In the genomic region with DNA sequence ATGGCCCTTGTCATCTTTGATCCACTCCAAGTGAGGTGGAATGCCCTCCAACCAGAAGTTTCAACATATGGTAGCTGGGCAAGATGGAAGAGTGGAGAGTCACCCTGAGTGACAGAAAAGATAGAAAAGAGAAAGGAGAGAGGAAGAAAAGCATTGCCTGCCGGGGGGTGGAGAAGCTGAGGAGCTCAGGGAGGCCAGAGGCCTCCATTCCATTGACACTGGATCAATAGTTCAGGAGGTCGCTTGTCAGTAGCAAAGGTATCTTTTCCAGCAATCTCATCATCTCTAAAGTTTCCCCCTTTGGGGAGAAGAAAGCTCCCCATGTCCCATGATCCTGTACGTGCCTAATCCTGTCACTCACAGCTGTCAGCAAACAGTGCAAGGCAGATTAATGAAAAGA, we compare ENCODE assay signal across 21 cellular contexts. TPM values are rescaled to one million over a fixed set of nuclear protein-coding genes. Genes with fewer than 3 reads are reported as not detected.
DNase-seq lines count a peak whose midpoint lies in the region; ATAC-seq and TF ChIP-seq lines count a peak whose summit lies in the region.
"Had no signal": no experiment of that assay in that cellular context is flagged by ENCODE, and none has a peak within 500 bp of the region (broad histone marks: within the 10 kb centered on the region; RNA-seq: fewer than 3 reads in every experiment).

No MANE protein-coding gene starts in this region.

- H3K27me3 ChIP-seq in PC-9 (ENCODE audit: insufficient read depth, low read depth) = no peaks in the 10 kb centered on the region
- H3K27me3 ChIP-seq: breast epithelium, Peyer's patch had no signal

- no peak overlapping the region for H3K4me2 ChIP-seq in PC-9

- H3K9me2 ChIP-seq in PC-9 (ENCODE audit: insufficient read depth) = no peaks in the 10 kb centered on the region

- H3K4me3 ChIP-seq in PC-9 (no peak overlapping the region), mucosa of descending colon (no peak overlapping the region)
- H3K4me3 ChIP-seq: breast epithelium, Peyer's patch, thoracic aorta had no signal

- BruUV-seq in PC-9 (replicated peaks; lab: Mats Ljungman, UMichigan) = no TSS peak

- no peak overlapping the region for H3K4me3 Mint-ChIP-seq in T-helper 1 cell treated with Interleukin-12 subunit alpha and Interleukin-12 subunit beta and Interleukin-4 antibody, amounts not matched to agents 30 μg/mL and 1 μg/mL, for 36 hours

- H2AFZ ChIP-seq in PC-9 = no peak overlapping the region

- H3K4me1 ChIP-seq in PC-9 (replicated peaks; ENCODE audit: insufficient read depth) (peaks cover 81% of the 10 kb centered on the region), mucosa of descending colon (ENCODE audit: low read depth) (peaks cover 44% of the 10 kb centered on the region)

- H4K20me1 ChIP-seq in PC-9 (ENCODE audit: insufficient read depth) = no peaks in the 10 kb centered on the region

- H3K9me3 ChIP-seq in PC-9 (ENCODE audit: insufficient read depth, low read depth) (no peaks in the 10 kb centered on the region), mucosa of descending colon (no peaks in the 10 kb centered on the region)
- H3K9me3 ChIP-seq: breast epithelium, Peyer's patch, thoracic aorta had no signal

- H3K9me3 Mint-ChIP-seq in T-helper 1 cell treated with Interleukin-12 subunit alpha and Interleukin-12 subunit beta and Interleukin-4 antibody, amounts not matched to agents 30 μg/mL and 1 μg/mL, for 36 hours = no peaks in the 10 kb centered on the region
- H3K9me3 Mint-ChIP-seq: activated naive CD4-positive, alpha-beta T cell treated with anti-CD3 and anti-CD28 coated beads for 36 hours; IgD-negative memory B cell had no signal

- H3K27ac ChIP-seq in PC-9 (peak overlapping the region; percentile 94), epithelial cell of prostate (peak overlapping the region; percentile 93)
- H3K27ac ChIP-seq: 22Rv1, C4-2B, thoracic aorta had no signal

- peaks cover 66% of the 10 kb centered on the region for H3F3A ChIP-seq in PC-9 (ENCODE audit: insufficient read depth, low read depth)

- intact Hi-C loops in PC-9 (cut with micrococcal nuclease; ENCODE audit: unreplicated experiment) = loop anchor here (5.0 to 10.0 kb wide), 6 partner anchors 37 to 862 kb away; no protein-coding TSS in a partner anchor
- intact Hi-C loops in posterior vena cava (cut with DNase I) = no loop called here
- intact Hi-C loops in mucosa of descending colon (cut with DNase I, micrococcal nuclease) = no loop called here

- H3K27me3 Mint-ChIP-seq in T-helper 1 cell treated with Interleukin-12 subunit alpha and Interleukin-12 subunit beta and Interleukin-4 antibody, amounts not matched to agents 30 μg/mL and 1 μg/mL, for 36 hours (ENCODE audit: low read depth) = no peaks in the 10 kb centered on the region
- H3K27me3 Mint-ChIP-seq: IgD-negative memory B cell had no signal

- peak overlapping the region; percentile 49 for H3K27ac Mint-ChIP-seq in T-helper 1 cell treated with Interleukin-12 subunit alpha and Interleukin-12 subunit beta and Interleukin-4 antibody, amounts not matched to agents 30 μg/mL and 1 μg/mL, for 36 hours

- ATAC-seq in HG03460 (IDR thresholded peaks at IDR 0.05; ENCODE audit: unreplicated experiment) (no peak), mucosa of descending colon (no peak)
- ATAC-seq: SK-N-SH treated with all-trans-retinoic acid at 6 μM for 48 hours had no signal

- H3K4me1 Mint-ChIP-seq in T-helper 1 cell treated with Interleukin-12 subunit alpha and Interleukin-12 subunit beta and Interleukin-4 antibody, amounts not matched to agents 30 μg/mL and 1 μg/mL, for 36 hours (ENCODE audit: low read depth) = peaks cover 37% of the 10 kb centered on the region

- H3K36me3 ChIP-seq in PC-9 (ENCODE audit: low read depth) = no peaks in the 10 kb centered on the region; the same call in 1 of the 2 replicates
- no peaks in the 10 kb centered on the region for H3K36me3 ChIP-seq in mucosa of descending colon (ENCODE audit: low read depth)
- H3K36me3 ChIP-seq: breast epithelium, Peyer's patch, thoracic aorta had no signal

- POLR2A ChIA-PET in PC-9 (lab: Charles Lee; ENCODE audit: unreplicated experiment) = no interaction called here

- H3K36me3 Mint-ChIP-seq in T-helper 1 cell treated with Interleukin-12 subunit alpha and Interleukin-12 subunit beta and Interleukin-4 antibody, amounts not matched to agents 30 μg/mL and 1 μg/mL, for 36 hours (ENCODE audit: low read depth) = peaks cover 6% of the 10 kb centered on the region

- CTCF ChIA-PET in PC-9 (lab: Charles Lee) = no interaction called here

- peaks cover 32% of the 10 kb centered on the region; the same call in 1 of the 2 replicates for H3K79me2 ChIP-seq in PC-9 (ENCODE audit: low read depth)

- TF ChIP-seq CTCF in PC-9 (conservative IDR thresholded peaks at IDR 0.05) (no peak), mucosa of descending colon (IDR thresholded peaks at IDR 0.05) (no peak)

- no peak for DNase-seq in T-helper 1 cell
- no peak for DNase-seq in PC-9
- no peak for DNase-seq in epithelial cell of prostate (ENCODE audit: low read depth, low spot score)
- DNase-seq in posterior vena cava (ENCODE audit: low spot score) = peak; percentile 5
- no peak for DNase-seq in stimulated activated CD4-positive, alpha-beta T cell treated with anti-CD3 and anti-CD28 coated beads, Interleukin-1b, Interleukin-23, amount 100 ng/mL, for 48 hours
- DNase-seq in mucosa of descending colon = no peak
- DNase-seq: activated naive CD4-positive, alpha-beta T cell treated with anti-CD3 and anti-CD28 coated beads for 36 hours; dermis blood vessel endothelial cell; mesenchymal stem cell; NCI-H2029; nucleus accumbens; stimulated activated CD4-positive, alpha-beta T cell treated with anti-CD3 and anti-CD28 coated beads, Interleukin-4, amount 100 ng/mL, for 1 hour had no signal

RNA-seq across cellular contexts. Expression of a gene that starts 6.7 kb away (rescaled TPM):
- 72.2 and 85.9 TPM in 2 replicates for total RNA-seq in PC-9 (2021)
- 1 to 10 TPM; 1.8 to 6.3 TPM for total RNA-seq in posterior vena cava
- 10 to 100 TPM in 2 of 3 donors, 1 to 10 TPM in 1; 8.9 to 22.5 (median 13.3) TPM for total RNA-seq in mucosa of descending colon

RNA-seq across cellular contexts. Expression of a gene that starts 17.5 kb away (rescaled TPM):
- not detected in 2 replicates for total RNA-seq in PC-9 (2021)
- not detected for total RNA-seq in posterior vena cava
- under 1 TPM in 2 of 3 donors, not detected in 1; 0.09 to 0.10 TPM for total RNA-seq in mucosa of descending colon
- total RNA-seq: breast epithelium, dermis blood vessel endothelial cell, Peyer's patch, thoracic aorta had no signal

RNA-seq across cellular contexts. Expression of a gene that starts 45.0 kb away (rescaled TPM):
- total RNA-seq in PC-9 (2021) = 0.46 and 1.0 TPM in 2 replicates
- 1 to 10 TPM; 1.2 to 1.3 TPM for total RNA-seq in posterior vena cava
- total RNA-seq in mucosa of descending colon = 1 to 10 TPM; 4.5 to 5.8 (median 5.3) TPM
- total RNA-seq: dermis blood vessel endothelial cell had no signal

RNA-seq across cellular contexts. Expression of a gene that starts 49.3 kb away (rescaled TPM):
- total RNA-seq in PC-9 (2021) (79.9 and 90.5 TPM in 2 replicates), posterior vena cava (10 to 100 TPM; 12.9 to 17.5 TPM), mucosa of descending colon (10 to 100 TPM; 15.3 to 26.8 (median 16.4) TPM)
